In the genomic region with DNA sequence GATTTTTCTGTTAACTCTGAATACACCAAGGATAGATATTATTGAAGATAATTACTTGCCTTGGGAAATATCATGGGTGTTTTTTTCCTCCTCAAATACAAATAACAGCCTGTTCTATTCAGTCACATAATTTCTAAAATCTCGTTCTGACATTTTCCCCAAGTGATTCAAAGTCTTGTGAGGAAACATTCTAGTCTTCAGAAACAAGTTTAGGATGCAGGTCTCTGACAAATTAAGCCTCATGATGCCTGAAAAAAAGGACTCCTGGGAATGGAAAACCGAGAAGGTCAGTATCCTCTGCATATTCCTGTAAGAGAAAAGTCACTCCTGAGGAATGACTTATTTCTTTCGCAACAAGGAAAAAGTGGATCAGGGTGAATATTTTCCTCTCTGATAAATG, we compare ENCODE assay signal across 27 cellular contexts.
"Had no signal": no experiment of that assay in that cellular context is flagged by ENCODE, and none has a peak within 500 bp of the region (broad histone marks: within the 10 kb centered on the region; RNA-seq: fewer than 3 reads in every experiment).

No MANE protein-coding gene starts in this region.

- H3K27me3 ChIP-seq: neutrophil, pancreas, right lobe of liver, sigmoid colon, stomach, suprapubic skin, testis, tibial nerve, upper lobe of left lung, vagina had no signal

- H3K36me3 ChIP-seq: neutrophil, pancreas, prostate gland, right lobe of liver, sigmoid colon, stomach, suprapubic skin, tibial nerve, upper lobe of left lung, vagina had no signal

- DNase-seq: naive thymus-derived CD8-positive, alpha-beta T cell; nephron progenitor cell; nucleus accumbens; pancreas; right cardiac atrium; right lobe of liver; sigmoid colon; small intestine; stimulated activated CD4-positive, alpha-beta T cell treated with anti-CD3 and anti-CD28 coated beads, Interleukin-15, amount 100 ng/mL, for 24 hours; stimulated activated CD4-positive, alpha-beta T cell treated with anti-CD3 and anti-CD28 coated beads, Interleukin-2, amount 100 ng/mL, for 24 hours; stimulated activated CD4-positive, alpha-beta T cell treated with anti-CD3 and anti-CD28 coated beads, Interleukin-2, amount 100 ng/mL, for 48 hours; stimulated activated CD4-positive, alpha-beta T cell treated with anti-CD3 and anti-CD28 coated beads, Interleukin-4, amount 100 ng/mL, for 24 hours; stimulated activated naive B cell treated with anti-CD40 and anti-IgM and Interleukin-4, amounts not matched to agents 10 μg/mL and 1 μg/mL and 100 μg/mL, for 72 hours; stimulated activated naive CD4-positive, alpha-beta T cell treated with Interleukin-2 at 50 U/mL for 16 hours; stomach; substantia nigra; testis; upper lobe of left lung had no signal

- H3K4me1 ChIP-seq: pancreas, prostate gland, right lobe of liver, sigmoid colon, stomach, suprapubic skin, testis, tibial nerve, upper lobe of left lung, vagina had no signal

- H3K9me3 ChIP-seq: neutrophil, pancreas, prostate gland, right lobe of liver, sigmoid colon, stomach, suprapubic skin, testis, tibial nerve, upper lobe of left lung, vagina had no signal

- H3K4me3 ChIP-seq: pancreas, prostate gland, right lobe of liver, sigmoid colon, stomach, suprapubic skin, testis, tibial nerve, upper lobe of left lung, vagina had no signal

- H3K4me3 Mint-ChIP-seq: naive thymus-derived CD8-positive, alpha-beta T cell; natural killer cell treated with Interleukin-12 subunit alpha and Interleukin-12 subunit beta and Interleukin-15 and Interleukin-18, amount 100 ng/mL, for 72 hours; nephron progenitor cell; neural crest cell; stimulated activated effector memory CD8-positive, alpha-beta T cell treated with anti-CD3 and anti-CD28 coated beads, Interleukin-12 subunit alpha, Interleukin-12 subunit beta, amount 100 ng/mL, for 72 hours; stimulated activated naive B cell treated with anti-CD40 and anti-IgM and Interleukin-4, amounts not matched to agents 10 μg/mL and 1 μg/mL and 100 μg/mL, for 72 hours; stimulated activated naive CD8-positive, alpha-beta T cell treated with anti-CD3 and anti-CD28 coated beads, Interleukin-15, Interleukin-2, amounts not matched to agents 100 ng/mL and 50 ng/mL, for 24 hours had no signal

- H3K36me3 Mint-ChIP-seq: naive thymus-derived CD8-positive, alpha-beta T cell; natural killer cell treated with Interleukin-12 subunit alpha and Interleukin-12 subunit beta and Interleukin-15 and Interleukin-18, amount 100 ng/mL, for 72 hours; stimulated activated effector memory CD8-positive, alpha-beta T cell treated with anti-CD3 and anti-CD28 coated beads, Interleukin-12 subunit alpha, Interleukin-12 subunit beta, amount 100 ng/mL, for 72 hours; stimulated activated naive B cell treated with anti-CD40 and anti-IgM and Interleukin-4, amounts not matched to agents 10 μg/mL and 1 μg/mL and 100 μg/mL, for 72 hours had no signal

- H3K4me1 Mint-ChIP-seq: naive thymus-derived CD8-positive, alpha-beta T cell; nephron progenitor cell; neural crest cell; stimulated activated effector memory CD8-positive, alpha-beta T cell treated with anti-CD3 and anti-CD28 coated beads, Interleukin-12 subunit alpha, Interleukin-12 subunit beta, amount 100 ng/mL, for 72 hours; stimulated activated naive B cell treated with anti-CD40 and anti-IgM and Interleukin-4, amounts not matched to agents 10 μg/mL and 1 μg/mL and 100 μg/mL, for 72 hours had no signal

- H3K27ac Mint-ChIP-seq: naive thymus-derived CD8-positive, alpha-beta T cell; natural killer cell treated with Interleukin-12 subunit alpha and Interleukin-12 subunit beta and Interleukin-15 and Interleukin-18, amount 100 ng/mL, for 72 hours; nephron progenitor cell; stimulated activated effector memory CD8-positive, alpha-beta T cell treated with anti-CD3 and anti-CD28 coated beads, Interleukin-12 subunit alpha, Interleukin-12 subunit beta, amount 100 ng/mL, for 72 hours; stimulated activated naive B cell treated with anti-CD40 and anti-IgM and Interleukin-4, amounts not matched to agents 10 μg/mL and 1 μg/mL and 100 μg/mL, for 72 hours; stimulated activated naive CD8-positive, alpha-beta T cell treated with anti-CD3 and anti-CD28 coated beads, Interleukin-15, Interleukin-2, amounts not matched to agents 100 ng/mL and 50 ng/mL, for 24 hours had no signal

- ATAC-seq: naive thymus-derived CD8-positive, alpha-beta T cell; natural killer cell treated with Interleukin-12 subunit alpha and Interleukin-12 subunit beta and Interleukin-15 and Interleukin-18, amount 100 ng/mL, for 72 hours; pancreas; right cardiac atrium; right lobe of liver; stimulated activated effector memory CD8-positive, alpha-beta T cell treated with anti-CD3 and anti-CD28 coated beads, Interleukin-12 subunit alpha, Interleukin-12 subunit beta, amount 100 ng/mL, for 72 hours; stimulated activated naive B cell treated with anti-CD40 and anti-IgM and Interleukin-4, amounts not matched to agents 10 μg/mL and 1 μg/mL and 100 μg/mL, for 72 hours had no signal

- H3K27ac ChIP-seq: neutrophil, pancreas, prostate gland, right lobe of liver, sigmoid colon, stomach, suprapubic skin, testis, tibial nerve, upper lobe of left lung, vagina had no signal

- H3K27me3 Mint-ChIP-seq: naive thymus-derived CD8-positive, alpha-beta T cell; natural killer cell treated with Interleukin-12 subunit alpha and Interleukin-12 subunit beta and Interleukin-15 and Interleukin-18, amount 100 ng/mL, for 72 hours; stimulated activated naive B cell treated with anti-CD40 and anti-IgM and Interleukin-4, amounts not matched to agents 10 μg/mL and 1 μg/mL and 100 μg/mL, for 72 hours; stimulated activated naive CD8-positive, alpha-beta T cell treated with anti-CD3 and anti-CD28 coated beads, Interleukin-15, Interleukin-2, amounts not matched to agents 100 ng/mL and 50 ng/mL, for 24 hours had no signal

- H3K9me3 Mint-ChIP-seq: nephron progenitor cell; neural crest cell; stimulated activated naive B cell treated with anti-CD40 and anti-IgM and Interleukin-4, amounts not matched to agents 10 μg/mL and 1 μg/mL and 100 μg/mL, for 72 hours; stimulated activated naive CD8-positive, alpha-beta T cell treated with anti-CD3 and anti-CD28 coated beads, Interleukin-15, Interleukin-2, amounts not matched to agents 100 ng/mL and 50 ng/mL, for 24 hours had no signal
